Comparison of ENCODE assay signal across 17 cellular contexts in the genomic region with DNA sequence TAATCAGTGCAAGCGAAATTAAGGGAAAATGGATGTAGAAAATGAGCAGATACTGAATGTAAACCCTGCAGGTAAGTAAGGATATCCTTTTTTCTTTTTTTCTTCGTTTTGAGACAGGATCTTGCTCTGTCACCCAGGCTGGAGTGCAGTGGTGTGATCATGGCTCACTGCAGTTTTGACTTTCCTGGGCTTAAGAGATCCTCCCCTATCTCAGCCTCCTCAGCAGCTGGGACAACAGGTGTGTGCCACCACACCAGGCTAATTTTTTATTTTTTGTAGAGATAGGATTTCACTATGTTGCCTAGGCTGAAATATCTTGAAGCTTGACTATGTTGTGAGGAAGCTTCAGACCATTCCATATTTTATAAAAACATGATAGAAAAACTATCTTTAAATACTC. TPM values are rescaled to one million over a fixed set of nuclear protein-coding genes. Genes with fewer than 3 reads are reported as not detected.
A peak's percentile ranks its signal among the peaks of the same experiment; 100 is the strongest.
DNase-seq lines count a peak whose midpoint lies in the region; ATAC-seq, FAIRE-seq and TF ChIP-seq lines count a peak whose summit lies in the region.
"Had no signal": no experiment of that assay in that cellular context is flagged by ENCODE, and none has a peak within 500 bp of the region (broad histone marks: within the 10 kb centered on the region; RNA-seq: fewer than 3 reads in every experiment).

No MANE protein-coding gene starts in this region.

- 63% methylated on average over 2 of the region's 2 CpGs for WGBS in K562 (ENCODE audit: insufficient coverage, low coverage, missing lambda C conversion rate)
- WGBS in ovary, 3 donors = 58 to 66% (median 64%) methylated on average over 2 of the region's 2 CpGs

- DNase-seq in DMS 273 (lab: John Stamatoyannopoulos, UW; ENCODE audit: unreplicated experiment) (peak; percentile 38), DMS 273 treated with DMSO at 0.1 percent for 48 hours (lab: John Stamatoyannopoulos, UW) (no peak), LHCN-M2 (ENCODE audit: low read depth) (peak; percentile 40), K562 (ENCODE audit: extremely low read depth in 1 of 4, low spot score in 3 of 4) (no peak), ovary (no peak), NCI-H1436 (lab: John Stamatoyannopoulos, UW) (no peak)
- DNase-seq: activated CD4-positive, alpha-beta T cell treated with anti-CD3 and anti-CD28 coated beads, Interleukin-2, amount 10 ng/mL, durations not matched to agents 7 days and 5 days; activated T-cell treated with anti-CD3 and anti-CD28 coated beads, Interleukin-2, amount 50 U/mL, for 4 hours; BE2C; caudate nucleus; left lung; NCI-H1436 treated with DMSO at 0.1 percent for 48 hours; stimulated activated CD4-positive, alpha-beta T cell treated with anti-CD3 and anti-CD28 coated beads, Interleukin-2, amount 100 ng/mL, for 48 hours had no signal

- in situ Hi-C loops in K562 (cut with MboI) = loop anchor here (25.0 kb wide), 1 partner anchor 264 kb away; no protein-coding TSS in a partner anchor

- no peak for TF ChIP-seq EP300 in K562 (IDR thresholded peaks at IDR 0.05; ENCODE audit: low read length)
- TF ChIP-seq EP300 in ovary (IDR thresholded peaks at IDR 0.05) = no peak

- no peaks in the 10 kb centered on the region for H3K9me1 ChIP-seq in K562 (ENCODE audit: control insufficient read depth, insufficient read depth, low read length)

- intact Hi-C loops in K562 (cut with micrococcal nuclease) (loop anchor here (10.0 kb wide), 1 partner anchor 261 kb away; no protein-coding TSS in a partner anchor), ovary (cut with DNase I) (no loop called here)

- H3K4me2 ChIP-seq in K562 (ENCODE audit: insufficient read depth, low read length) = no peak overlapping the region
- H3K4me2 ChIP-seq in parathyroid adenoma (ENCODE audit: low read length) = peak overlapping the region; percentile 94

- POLR2A ChIA-PET in K562 (lab: Yijun Ruan, JAX) = interaction anchor here (0.7 to 1.4 kb wide), 2 partner anchors 18 to 326 kb away, joined by 3 read pairs; no protein-coding TSS in a partner anchor

- TF ChIP-seq CTCF in K562 (IDR thresholded peaks at IDR 0.05 in 2 of 3, conservative IDR thresholded peaks at IDR 0.05 in 1 of 3; ENCODE audit: insufficient read depth in 2 of 3, low read depth in 1 of 3, low read length in 3 of 3) (no peak), parathyroid adenoma (IDR thresholded peaks at IDR 0.05) (no peak), ovary (IDR thresholded peaks at IDR 0.05) (no peak)

- no TSS peak for BruUV-seq in K562 (replicated peaks; lab: Mats Ljungman, UMichigan)

- no peak overlapping the region for H3K4me3 ChIP-seq in K562
- peak overlapping the region; percentile 82 for H3K4me3 ChIP-seq in parathyroid adenoma (ENCODE audit: low read depth, low read length)
- H3K4me3 ChIP-seq in ovary = no peak overlapping the region
- H3K4me3 ChIP-seq: left lung had no signal

- CTCF ChIA-PET in K562 (lab: Yijun Ruan, JAX; ENCODE audit: low intra/inter-chr PET ratio) = no interaction called here

- H3K4me1 ChIP-seq in K562 (replicated peaks in 1 of 2; ENCODE audit: control insufficient read depth in 2 of 2, insufficient read depth in 2 of 2, low read length in 2 of 2) = peaks cover 3 to 11% of the 10 kb centered on the region in 2 experiments
- peaks cover 20% of the 10 kb centered on the region for H3K4me1 ChIP-seq in parathyroid adenoma
- H3K4me1 ChIP-seq in ovary (ENCODE audit: insufficient read depth) = peaks cover 1% of the 10 kb centered on the region

- no peak overlapping the region; a peak in 1 of 4 replicates for H3K9ac ChIP-seq in K562 (ENCODE audit: insufficient read depth in 1 of 2, low read depth in 2 of 2, low read length in 2 of 2)
- no peak overlapping the region for H3K9ac ChIP-seq in parathyroid adenoma

- 0 out of 3 replicates have a peak, but pooled peaks cover 5% of the 10 kb centered on the region for H3K36me3 ChIP-seq in K562 (ENCODE audit: control insufficient read depth, insufficient read depth, low read length)
- peaks cover 24% of the 10 kb centered on the region for H3K36me3 ChIP-seq in parathyroid adenoma (ENCODE audit: control insufficient read depth, insufficient read depth, low read length)
- H3K36me3 ChIP-seq in ovary = no peaks in the 10 kb centered on the region
- H3K36me3 ChIP-seq: BE2C, left lung had no signal

- H2AFZ ChIP-seq in K562 (ENCODE audit: low read depth, low read length) (no peak overlapping the region), parathyroid adenoma (no peak overlapping the region)

- H3K79me2 ChIP-seq in K562 (ENCODE audit: control insufficient read depth, insufficient read depth, low read length) (peaks cover 35% of the 10 kb centered on the region), parathyroid adenoma (peaks cover 56% of the 10 kb centered on the region)

- ATAC-seq in K562 = no peak
- no peak for ATAC-seq in GM21526 (IDR thresholded peaks at IDR 0.05; ENCODE audit: low FRiP score, unreplicated experiment)
- ATAC-seq: activated T-cell treated with anti-CD3 and anti-CD28 coated beads, Interleukin-2, amount 50 U/mL, for 4 hours; esophagus mucosa; left lung had no signal

- no peak for FAIRE-seq in K562 (lab: Jason Lieb, UNC)

- no peaks in the 10 kb centered on the region for H3K9me3 ChIP-seq in K562 (replicated peaks; ENCODE audit: control insufficient read depth, insufficient read depth, low read depth, low read length)
- H3K9me3 ChIP-seq in parathyroid adenoma (ENCODE audit: control insufficient read depth, low read length) = no peaks in the 10 kb centered on the region
- no peaks in the 10 kb centered on the region for H3K9me3 ChIP-seq in ovary
- H3K9me3 ChIP-seq: BE2C, left lung had no signal

- H3K27me3 ChIP-seq in K562 (ENCODE audit: control insufficient read depth in 2 of 2, insufficient read depth in 2 of 2, low read length in 2 of 2) (no peaks in the 10 kb centered on the region), parathyroid adenoma (ENCODE audit: control insufficient read depth, insufficient read depth, low read length) (no peaks in the 10 kb centered on the region), ovary (no peaks in the 10 kb centered on the region)
- H3K27me3 ChIP-seq: BE2C, left lung had no signal

- no peak for TF ChIP-seq POLR2A in K562 (conservative IDR thresholded peaks at IDR 0.05)
- no peak for TF ChIP-seq POLR2A in ovary (IDR thresholded peaks at IDR 0.05)

- H3K27ac ChIP-seq in K562 (ENCODE audit: extremely low read depth, low read depth, low read length) (no peak overlapping the region), parathyroid adenoma (peak overlapping the region; percentile 100), ovary (no peak overlapping the region)
- H3K27ac ChIP-seq: 22Rv1, left lung had no signal

- no peaks in the 10 kb centered on the region for H4K20me1 ChIP-seq in K562 (replicated peaks; ENCODE audit: control insufficient read depth, insufficient read depth, low read length)

- TF ChIP-seq RAD21 in K562 (CRISPR knock-in tag; conservative IDR thresholded peaks at IDR 0.05 in 1 of 2, IDR thresholded peaks at IDR 0.05 in 1 of 2) = no peak

RNA-seq across cellular contexts. Expression of a gene that starts 4.3 kb away (rescaled TPM):
- total RNA-seq in LHCN-M2 (2014; rRNA removed) = 17.7 and 40.0 TPM in 2 replicates
- polyA plus RNA-seq in LHCN-M2 (2012) = 58.7 TPM
- total RNA-seq in K562 (2011; cell fraction: chromatin; rRNA removed; ENCODE audit: low replicate concordance) = 9.1 and 68.5 TPM in 2 replicates
- 2.7 and 5.9 TPM in 2 replicates for total RNA-seq in K562 (2011; cell fraction: nucleolus; rRNA removed)
- total RNA-seq in K562 (2011; cell fraction: nucleoplasm; rRNA removed) = 15.7 and 17.2 TPM in 2 replicates
- 20.2 and 22.5 TPM in 2 replicates for total RNA-seq in K562 (2014; rRNA removed)
- 33.7 and 44.2 TPM in 2 replicates for total RNA-seq in K562 (2014; rRNA removed; fragmentation: Illumina TruSeq; extraction: Trizol)
- total RNA-seq in K562 (2015; rRNA removed; fragmentation: Illumina TruSeq; extraction: Trizol) = 15.9 and 18.3 TPM in 2 replicates
- total RNA-seq in K562 (2021) = 28.0 and 44.1 TPM in 2 replicates
- polyA plus RNA-seq in K562 (2011; rRNA removed) = 28.1 and 40.2 TPM in 2 replicates
- polyA plus RNA-seq in K562 (2011; cell fraction: cytosol; rRNA removed) = 2.7 and 13.3 TPM in 2 replicates
- polyA plus RNA-seq in K562 (2011; cell fraction: nucleus; rRNA removed) = 11.9 and 17.6 TPM in 2 replicates
- 38.4 and 47.3 TPM in 2 replicates for polyA plus RNA-seq in K562 (2012)
- 38.0 and 38.2 TPM in 2 replicates for polyA plus RNA-seq in K562 (2014; fragmentation: Illumina TruSeq; extraction: Trizol)
- 10 to 100 TPM; 12.9 to 18.1 TPM for polyA plus RNA-seq in K562 (2014; fragmentation: Nextera tagmentation; extraction: Ambion mirVana)
- polyA plus RNA-seq in K562 (2014; rRNA removed) = 34.4 and 36.6 TPM in 2 replicates
- 37.7 and 52.1 TPM in 2 replicates for polyA minus RNA-seq in K562 (2011; rRNA and poly(A)+ RNA removed)
- 14.9 and 17.9 TPM in 2 replicates for polyA minus RNA-seq in K562 (2011; cell fraction: cytosol; rRNA and poly(A)+ RNA removed)
- polyA minus RNA-seq in K562 (2011; cell fraction: nucleus; rRNA and poly(A)+ RNA removed) = 11.0 and 21.5 TPM in 2 replicates
- total RNA-seq in ovary = 100 to 1,000 TPM; 103 to 399 (median 185) TPM
- 100 to 1,000 TPM; 136 to 209 TPM for polyA plus RNA-seq in ovary

RNA-seq across cellular contexts. Expression of a gene that starts 43.0 kb away (rescaled TPM):
- total RNA-seq in LHCN-M2 (2014; rRNA removed) (23.1 and 27.8 TPM in 2 replicates), K562 (2014; rRNA removed) (5.2 and 12.2 TPM in 2 replicates), K562 (2014; rRNA removed; fragmentation: Illumina TruSeq; extraction: Trizol) (19.4 and 21.2 TPM in 2 replicates), K562 (2015; rRNA removed; fragmentation: Illumina TruSeq; extraction: Trizol) (18.1 and 18.9 TPM in 2 replicates), K562 (2021) (12.5 and 17.2 TPM in 2 replicates), ovary (10 to 100 TPM; 23.0 to 40.5 (median 30.5) TPM)
- 22.5 TPM for polyA plus RNA-seq in LHCN-M2 (2012)
- total RNA-seq in K562 (2011; cell fraction: chromatin; rRNA removed; ENCODE audit: low replicate concordance) = 8.1 and 22.8 TPM in 2 replicates
- total RNA-seq in K562 (2011; cell fraction: nucleolus; rRNA removed) = 5.1 and 5.5 TPM in 2 replicates
- total RNA-seq in K562 (2011; cell fraction: nucleoplasm; rRNA removed) = 9.8 and 37.7 TPM in 2 replicates
- polyA plus RNA-seq in K562 (2011; rRNA removed) (19.2 and 24.2 TPM in 2 replicates), K562 (2014; fragmentation: Illumina TruSeq; extraction: Trizol) (23.0 and 27.8 TPM in 2 replicates), K562 (2014; fragmentation: Nextera tagmentation; extraction: Ambion mirVana) (10 to 100 TPM; 30.6 to 31.0 TPM), K562 (2014; rRNA removed) (14.1 and 17.3 TPM in 2 replicates), ovary (10 to 100 TPM; 22.0 to 30.5 TPM)
- 2.6 and 4.7 TPM in 2 replicates for polyA plus RNA-seq in K562 (2011; cell fraction: cytosol; rRNA removed)
- polyA plus RNA-seq in K562 (2011; cell fraction: nucleus; rRNA removed) = 8.6 and 11.2 TPM in 2 replicates
- polyA plus RNA-seq in K562 (2012) = 17.8 and 20.6 TPM in 2 replicates
- 17.2 and 21.9 TPM in 2 replicates for polyA minus RNA-seq in K562 (2011; rRNA and poly(A)+ RNA removed)
- polyA minus RNA-seq in K562 (2011; cell fraction: cytosol; rRNA and poly(A)+ RNA removed) = 3.5 and 5.2 TPM in 2 replicates
- polyA minus RNA-seq in K562 (2011; cell fraction: nucleus; rRNA and poly(A)+ RNA removed) = 7.0 and 15.1 TPM in 2 replicates

RNA-seq across cellular contexts. Expression of a gene that starts 43.4 kb away (rescaled TPM):
- total RNA-seq in LHCN-M2 (2014; rRNA removed) = 28.9 and 36.2 TPM in 2 replicates
- polyA plus RNA-seq in LHCN-M2 (2012) = 16.0 TPM
- total RNA-seq in K562 (2011; cell fraction: chromatin; rRNA removed; ENCODE audit: low replicate concordance) = 6.3 and 27.4 TPM in 2 replicates
- 3.5 and 5.8 TPM in 2 replicates for total RNA-seq in K562 (2011; cell fraction: nucleolus; rRNA removed)
- total RNA-seq in K562 (2011; cell fraction: nucleoplasm; rRNA removed) = 8.9 and 10.8 TPM in 2 replicates
- total RNA-seq in K562 (2014; rRNA removed) = 9.2 and 10.2 TPM in 2 replicates
- 14.6 and 17.2 TPM in 2 replicates for total RNA-seq in K562 (2014; rRNA removed; fragmentation: Illumina TruSeq; extraction: Trizol)
- 13.8 and 16.1 TPM in 2 replicates for total RNA-seq in K562 (2015; rRNA removed; fragmentation: Illumina TruSeq; extraction: Trizol)
- 16.8 and 17.2 TPM in 2 replicates for total RNA-seq in K562 (2021)
- 10.2 and 14.9 TPM in 2 replicates for polyA plus RNA-seq in K562 (2011; rRNA removed)
- 3.5 and 6.9 TPM in 2 replicates for polyA plus RNA-seq in K562 (2011; cell fraction: cytosol; rRNA removed)
- polyA plus RNA-seq in K562 (2011; cell fraction: nucleus; rRNA removed) = 3.3 and 4.2 TPM in 2 replicates
- polyA plus RNA-seq in K562 (2012) = 11.0 and 13.0 TPM in 2 replicates
- 16.3 and 17.2 TPM in 2 replicates for polyA plus RNA-seq in K562 (2014; fragmentation: Illumina TruSeq; extraction: Trizol)
- polyA plus RNA-seq in K562 (2014; fragmentation: Nextera tagmentation; extraction: Ambion mirVana) = 10 to 100 TPM; 11.4 to 17.5 TPM
- 9.2 and 10.3 TPM in 2 replicates for polyA plus RNA-seq in K562 (2014; rRNA removed)
- 28.5 and 31.2 TPM in 2 replicates for polyA minus RNA-seq in K562 (2011; rRNA and poly(A)+ RNA removed)
- 6.8 and 13.1 TPM in 2 replicates for polyA minus RNA-seq in K562 (2011; cell fraction: cytosol; rRNA and poly(A)+ RNA removed)
- 9.7 and 21.9 TPM in 2 replicates for polyA minus RNA-seq in K562 (2011; cell fraction: nucleus; rRNA and poly(A)+ RNA removed)
- total RNA-seq in ovary = 10 to 100 TPM; 34.1 to 91.2 (median 67.7) TPM
- 10 to 100 TPM; 19.4 to 33.8 TPM for polyA plus RNA-seq in ovary

Comparison
In these comparisons a context has a peak if more than half of its experiments do, and no peak if none do; other contexts are left out.
1. DNase-seq: peak in DMS 273 (single experiment) and LHCN-M2 (single experiment); none in DMS 273 treated with DMSO at 0.1 percent for 48 hours (single experiment), K562 (0 of 4), ovary (0 of 5) and NCI-H1436 (single experiment).